ENCODE assay signal across 1 cellular context in genomic region chr2:36560726-36561125, GRCh38.
TF ChIP-seq lines count a peak whose summit lies in the region.

No MANE protein-coding gene starts in this region.

TF ChIP-seq in endothelial cell of umbilical vein, 7 proteins besides CTCF, POLR2A, EP300 and RAD21:
- TF ChIP-seq GATA2 (IDR thresholded peaks at IDR 0.05; ENCODE audit: insufficient read depth, insufficient read length, low read depth, low read length), result no peak
- no peak for TF ChIP-seq FOS (IDR thresholded peaks at IDR 0.05; ENCODE audit: borderline replicate concordance, insufficient read depth, low read length)
- TF ChIP-seq POLR2AphosphoS5 (IDR thresholded peaks at IDR 0.05; ENCODE audit: insufficient read depth, low read depth, low read length), result peak; percentile 49
